ENCODE assay signal across 11 cellular contexts in genomic region chr3:30495172-30496124, GRCh38.
DNase-seq lines count a peak whose midpoint lies in the region; ATAC-seq, FAIRE-seq and TF ChIP-seq lines count a peak whose summit lies in the region.
"Had no signal": no experiment of that assay in that cellular context is flagged by ENCODE, and none has a peak within 500 bp of the region (broad histone marks: within the 10 kb centered on the region; RNA-seq: fewer than 3 reads in every experiment).

No MANE protein-coding gene starts in this region.

- H3K4me1 ChIP-seq in A549: peaks cover 16% of the 10 kb centered on the region; the same call in 2 of the 3 replicates
- H3K4me1 ChIP-seq: Caco-2 had no signal

- WGBS in A549 (ENCODE audit: missing lambda C conversion rate): 66% methylated on average over 8 of the region's 8 CpGs

- H3K27me3 Mint-ChIP-seq in IgD-negative memory B cell: peaks cover 3% of the 10 kb centered on the region
- H3K27me3 Mint-ChIP-seq in naive thymus-derived CD8-positive, alpha-beta T cell: no peaks in the 10 kb centered on the region
- H3K27me3 Mint-ChIP-seq in activated CD4-positive, alpha-beta T cell treated with anti-CD3 and anti-CD28 coated beads, Interleukin-2, amount 10 ng/mL, durations not matched to agents 24 days and 14 days: no peaks in the 10 kb centered on the region
- H3K27me3 Mint-ChIP-seq: activated CD8-positive, alpha-beta T cell treated with anti-CD3 and anti-CD28 coated beads for 36 hours had no signal

- H3K9me3 ChIP-seq in A549: no peaks in the 10 kb centered on the region
- H3K9me3 ChIP-seq: Caco-2 had no signal

- no peaks in the 10 kb centered on the region for H3K36me3 ChIP-seq in brain microvascular endothelial cell (replicated peaks)

- H3K27me3 ChIP-seq in brain microvascular endothelial cell (replicated peaks): no peaks in the 10 kb centered on the region

- H3K4me3 Mint-ChIP-seq in IgD-negative memory B cell: peak overlapping the region in 3 of 4 donors; percentile 19 to 41 (median 40)
- peak overlapping the region in 9 of 10 donors; percentile 3 to 76 (median 72) for H3K4me3 Mint-ChIP-seq in naive thymus-derived CD8-positive, alpha-beta T cell
- no peak overlapping the region for H3K4me3 Mint-ChIP-seq in stimulated activated effector memory CD8-positive, alpha-beta T cell treated with anti-CD3 and anti-CD28 coated beads, Interleukin-12 subunit alpha, Interleukin-12 subunit beta, amount 100 ng/mL, for 72 hours
- H3K4me3 Mint-ChIP-seq in activated CD4-positive, alpha-beta T cell treated with anti-CD3 and anti-CD28 coated beads, Interleukin-2, amount 10 ng/mL, durations not matched to agents 24 days and 14 days: no peak overlapping the region
- H3K4me3 Mint-ChIP-seq: activated CD8-positive, alpha-beta T cell treated with anti-CD3 and anti-CD28 coated beads for 36 hours had no signal

- no peak for TF ChIP-seq POLR2A in A549 (IDR thresholded peaks at IDR 0.05; ENCODE audit: low read length)

- H3K36me3 Mint-ChIP-seq in IgD-negative memory B cell: no peaks in the 10 kb centered on the region
- no peaks in the 10 kb centered on the region for H3K36me3 Mint-ChIP-seq in naive thymus-derived CD8-positive, alpha-beta T cell
- H3K36me3 Mint-ChIP-seq in stimulated activated effector memory CD8-positive, alpha-beta T cell treated with anti-CD3 and anti-CD28 coated beads, Interleukin-12 subunit alpha, Interleukin-12 subunit beta, amount 100 ng/mL, for 72 hours: peaks cover 5% of the 10 kb centered on the region
- no peaks in the 10 kb centered on the region for H3K36me3 Mint-ChIP-seq in activated CD4-positive, alpha-beta T cell treated with anti-CD3 and anti-CD28 coated beads, Interleukin-2, amount 10 ng/mL, durations not matched to agents 24 days and 14 days (ENCODE audit: low read depth)

- POLR2A ChIA-PET in A549 (lab: Yijun Ruan, JAX): interaction anchor here (0.7 kb wide), 1 partner anchor 237 kb away, joined by 3 read pairs; no protein-coding TSS in a partner anchor
- POLR2A ChIA-PET in naive thymus-derived CD8-positive, alpha-beta T cell (lab: Charles Lee): interaction anchor here (0.6 to 1.4 kb wide), 7 partner anchors 17 to 1833 kb away, joined by 3 to 6 read pairs (median 3); no protein-coding TSS in a partner anchor

- no peak for ATAC-seq in A549
- peak; percentile 45 to 65 for ATAC-seq in naive thymus-derived CD8-positive, alpha-beta T cell
- no peak for ATAC-seq in stimulated activated effector memory CD8-positive, alpha-beta T cell treated with anti-CD3 and anti-CD28 coated beads, Interleukin-12 subunit alpha, Interleukin-12 subunit beta, amount 100 ng/mL, for 72 hours
- no peak for ATAC-seq in GM21529 (IDR thresholded peaks at IDR 0.05; ENCODE audit: unreplicated experiment)
- ATAC-seq: activated CD8-positive, alpha-beta T cell treated with anti-CD3 and anti-CD28 coated beads for 36 hours had no signal

- in situ Hi-C loops in brain microvascular endothelial cell (cut with HindIII; ENCODE audit: low pct_ligation_motif_present, low sequenced_read_pairs): no loop called here

- H3K27ac ChIP-seq in A549 (peak overlapping the region; percentile 7 to 16; a peak in 3 of 6 replicates), brain microvascular endothelial cell (peak overlapping the region; percentile 63)

- peak overlapping the region; percentile 69 to 94 (median 77) for H3K27ac Mint-ChIP-seq in IgD-negative memory B cell
- peak overlapping the region in 9 of 10 donors; percentile 53 to 88 (median 83) for H3K27ac Mint-ChIP-seq in naive thymus-derived CD8-positive, alpha-beta T cell
- H3K27ac Mint-ChIP-seq in stimulated activated effector memory CD8-positive, alpha-beta T cell treated with anti-CD3 and anti-CD28 coated beads, Interleukin-12 subunit alpha, Interleukin-12 subunit beta, amount 100 ng/mL, for 72 hours: no peak overlapping the region
- no peak overlapping the region for H3K27ac Mint-ChIP-seq in activated CD4-positive, alpha-beta T cell treated with anti-CD3 and anti-CD28 coated beads, Interleukin-2, amount 10 ng/mL, durations not matched to agents 24 days and 14 days
- H3K27ac Mint-ChIP-seq: activated CD8-positive, alpha-beta T cell treated with anti-CD3 and anti-CD28 coated beads for 36 hours had no signal

- TF ChIP-seq CTCF in A549 (IDR thresholded peaks at IDR 0.05) (no peak), brain microvascular endothelial cell (IDR thresholded peaks at IDR 0.05; ENCODE audit: low read depth, low read length, missing control alignments) (no peak)

- CTCF ChIA-PET in A549 (lab: Yijun Ruan, JAX): interaction anchor here (0.6 to 1.3 kb wide), 4 partner anchors 9 to 160 kb away, joined by 3 to 7 read pairs (median 4); no protein-coding TSS in a partner anchor

- DNase-seq in A549 (ENCODE audit: low read depth in 1 of 2, low spot score in 1 of 2): no peak
- no peak for DNase-seq in brain microvascular endothelial cell
- peak in 2 of 10 donors; percentile 12 to 18 for DNase-seq in naive thymus-derived CD8-positive, alpha-beta T cell
- no peak for DNase-seq in stimulated activated effector memory CD8-positive, alpha-beta T cell treated with anti-CD3 and anti-CD28 coated beads, Interleukin-12 subunit alpha, Interleukin-12 subunit beta, amount 100 ng/mL, for 72 hours (ENCODE audit: low spot score in 2 of 2)
- DNase-seq in GOT3 (lab: John Stamatoyannopoulos, UW): no peak
- no peak for DNase-seq in activated CD4-positive, alpha-beta T cell treated with anti-CD3 and anti-CD28 coated beads, Interleukin-2, amount 10 ng/mL, durations not matched to agents 24 days and 14 days
- DNase-seq: activated CD8-positive, alpha-beta T cell treated with anti-CD3 and anti-CD28 coated beads for 36 hours; Caco-2 had no signal

- no peak for TF ChIP-seq EP300 in A549 (IDR thresholded peaks at IDR 0.05)

- H3K9me3 Mint-ChIP-seq in IgD-negative memory B cell: no peaks in the 10 kb centered on the region
- H3K9me3 Mint-ChIP-seq in naive thymus-derived CD8-positive, alpha-beta T cell: peaks cover 0 to 3% (median under 1%) of the 10 kb centered on the region in 9 donors
- H3K9me3 Mint-ChIP-seq in stimulated activated effector memory CD8-positive, alpha-beta T cell treated with anti-CD3 and anti-CD28 coated beads, Interleukin-12 subunit alpha, Interleukin-12 subunit beta, amount 100 ng/mL, for 72 hours: no peaks in the 10 kb centered on the region
- peaks cover 5% of the 10 kb centered on the region for H3K9me3 Mint-ChIP-seq in activated CD4-positive, alpha-beta T cell treated with anti-CD3 and anti-CD28 coated beads, Interleukin-2, amount 10 ng/mL, durations not matched to agents 24 days and 14 days

- intact Hi-C loops in activated CD4-positive, alpha-beta T cell treated with anti-CD3 and anti-CD28 coated beads, Interleukin-2, amount 10 ng/mL, durations not matched to agents 24 days and 14 days (cut with micrococcal nuclease): no loop called here

- no peak for FAIRE-seq in A549 (lab: Jason Lieb, UNC)
- FAIRE-seq: frontal cortex had no signal

- no peak for TF ChIP-seq RAD21 in A549 (conservative IDR thresholded peaks at IDR 0.05 in 1 of 2, IDR thresholded peaks at IDR 0.05 in 1 of 2)

- H3K4me3 ChIP-seq in A549 (no peak overlapping the region), brain microvascular endothelial cell (ENCODE audit: low read depth, low read length) (no peak overlapping the region)

- peaks cover 17 to 30% (median 22%) of the 10 kb centered on the region in 3 donors for H3K4me1 Mint-ChIP-seq in IgD-negative memory B cell
- H3K4me1 Mint-ChIP-seq in naive thymus-derived CD8-positive, alpha-beta T cell: peaks cover 15 to 32% (median 26%) of the 10 kb centered on the region in 4 donors
- H3K4me1 Mint-ChIP-seq in stimulated activated effector memory CD8-positive, alpha-beta T cell treated with anti-CD3 and anti-CD28 coated beads, Interleukin-12 subunit alpha, Interleukin-12 subunit beta, amount 100 ng/mL, for 72 hours: peaks cover 9% of the 10 kb centered on the region
- H3K4me1 Mint-ChIP-seq in activated CD4-positive, alpha-beta T cell treated with anti-CD3 and anti-CD28 coated beads, Interleukin-2, amount 10 ng/mL, durations not matched to agents 24 days and 14 days: peaks cover 15% of the 10 kb centered on the region

- peak overlapping the region; percentile 23; the same call in 1 of the 3 replicates for H3K4me2 ChIP-seq in A549

TF ChIP-seq in A549, 52 proteins besides CTCF, POLR2A, EP300 and RAD21:
- TF ChIP-seq BCL3 (IDR thresholded peaks at IDR 0.05): no peak
- TF ChIP-seq CHD4 (IDR thresholded peaks at IDR 0.05; ENCODE audit: borderline replicate concordance): no peak
- TF ChIP-seq HDAC2 (IDR thresholded peaks at IDR 0.05): no peak
- TF ChIP-seq ESRRA (IDR thresholded peaks at IDR 0.05; ENCODE audit: borderline replicate concordance, low read length): no peak
- TF ChIP-seq HOXB13 (CRISPR knock-in tag; IDR thresholded peaks at IDR 0.05; ENCODE audit: low read depth): no peak
- TF ChIP-seq CEBPB (IDR thresholded peaks at IDR 0.05): no peak

Comparison
In these comparisons a context has a peak if more than half of its experiments do, and no peak if none do; other contexts are left out.
1. ATAC-seq: peak in naive thymus-derived CD8-positive, alpha-beta T cell (2 of 2); none in A549 (0 of 2), stimulated activated effector memory CD8-positive, alpha-beta T cell treated with anti-CD3 and anti-CD28 coated beads, Interleukin-12 subunit alpha, Interleukin-12 subunit beta, amount 100 ng/mL, for 72 hours (single experiment) and GM21529 (single experiment).
2. H3K27ac Mint-ChIP-seq: peak in IgD-negative memory B cell (3 of 3) and naive thymus-derived CD8-positive, alpha-beta T cell (9 of 10); none in stimulated activated effector memory CD8-positive, alpha-beta T cell treated with anti-CD3 and anti-CD28 coated beads, Interleukin-12 subunit alpha, Interleukin-12 subunit beta, amount 100 ng/mL, for 72 hours (single experiment) and activated CD4-positive, alpha-beta T cell treated with anti-CD3 and anti-CD28 coated beads, Interleukin-2, amount 10 ng/mL, durations not matched to agents 24 days and 14 days (single experiment).
3. H3K4me3 Mint-ChIP-seq: peak in IgD-negative memory B cell (3 of 4) and naive thymus-derived CD8-positive, alpha-beta T cell (9 of 10); none in stimulated activated effector memory CD8-positive, alpha-beta T cell treated with anti-CD3 and anti-CD28 coated beads, Interleukin-12 subunit alpha, Interleukin-12 subunit beta, amount 100 ng/mL, for 72 hours (single experiment) and activated CD4-positive, alpha-beta T cell treated with anti-CD3 and anti-CD28 coated beads, Interleukin-2, amount 10 ng/mL, durations not matched to agents 24 days and 14 days (single experiment).